In genomic region chr3:49017646-49017977, GRCh38 we compare ENCODE assay signal across 1 cellular context.
A peak's percentile ranks its signal among the peaks of the same experiment; 100 is the strongest.
TF ChIP-seq lines count a peak whose summit lies in the region.

No MANE protein-coding gene starts in this region.

TF ChIP-seq in WTC11, 78 proteins besides CTCF, POLR2A, EP300 and RAD21 (continued from another document):
- TF ChIP-seq AR (CRISPR knock-in tag; IDR thresholded peaks at IDR 0.05) = no peak
- TF ChIP-seq ZNF423 (CRISPR knock-in tag; IDR thresholded peaks at IDR 0.05) = no peak
- TF ChIP-seq ATF1 (CRISPR knock-in tag; IDR thresholded peaks at IDR 0.05) = peak; percentile 18; the same call in 1 of the 2 replicates
- TF ChIP-seq TEAD1 (CRISPR knock-in tag; IDR thresholded peaks at IDR 0.05) = 0 out of 2 replicates have a peak, but pooled peaks have one; percentile 3
- TF ChIP-seq CBFB (CRISPR knock-in tag; IDR thresholded peaks at IDR 0.05; ENCODE audit: low read depth) = no peak
- TF ChIP-seq, protein P1, sequence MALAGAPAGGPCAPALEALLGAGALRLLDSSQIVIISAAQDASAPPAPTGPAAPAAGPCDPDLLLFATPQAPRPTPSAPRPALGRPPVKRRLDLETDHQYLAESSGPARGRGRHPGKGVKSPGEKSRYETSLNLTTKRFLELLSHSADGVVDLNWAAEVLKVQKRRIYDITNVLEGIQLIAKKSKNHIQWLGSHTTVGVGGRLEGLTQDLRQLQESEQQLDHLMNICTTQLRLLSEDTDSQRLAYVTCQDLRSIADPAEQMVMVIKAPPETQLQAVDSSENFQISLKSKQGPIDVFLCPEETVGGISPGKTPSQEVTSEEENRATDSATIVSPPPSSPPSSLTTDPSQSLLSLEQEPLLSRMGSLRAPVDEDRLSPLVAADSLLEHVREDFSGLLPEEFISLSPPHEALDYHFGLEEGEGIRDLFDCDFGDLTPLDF (CRISPR knock-in tag; IDR thresholded peaks at IDR 0.05) = no peak
- TF ChIP-seq ZNF396 (CRISPR knock-in tag; IDR thresholded peaks at IDR 0.05; ENCODE audit: borderline replicate concordance) = no peak
- TF ChIP-seq SOX15 (CRISPR knock-in tag; IDR thresholded peaks at IDR 0.05) = no peak
- no peak for TF ChIP-seq HMGA2 (CRISPR knock-in tag; IDR thresholded peaks at IDR 0.05)
- TF ChIP-seq ESRRA (CRISPR knock-in tag; IDR thresholded peaks at IDR 0.05; ENCODE audit: borderline replicate concordance) = no peak
- 0 out of 2 replicates have a peak, but pooled peaks have one; percentile 36 for TF ChIP-seq ARID4B (CRISPR knock-in tag; IDR thresholded peaks at IDR 0.05; ENCODE audit: borderline replicate concordance)
- no peak for TF ChIP-seq NFE2L1 (CRISPR knock-in tag; IDR thresholded peaks at IDR 0.05)
- no peak for TF ChIP-seq HMGXB4 (CRISPR knock-in tag; IDR thresholded peaks at IDR 0.05)
- TF ChIP-seq FOXJ3 (CRISPR knock-in tag; IDR thresholded peaks at IDR 0.05; ENCODE audit: borderline replicate concordance) = no peak
- TF ChIP-seq, protein P2, sequence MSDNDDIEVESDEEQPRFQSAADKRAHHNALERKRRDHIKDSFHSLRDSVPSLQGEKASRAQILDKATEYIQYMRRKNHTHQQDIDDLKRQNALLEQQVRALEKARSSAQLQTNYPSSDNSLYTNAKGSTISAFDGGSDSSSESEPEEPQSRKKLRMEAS (CRISPR knock-in tag; IDR thresholded peaks at IDR 0.05) = no peak
- no peak for TF ChIP-seq ZNF232 (CRISPR knock-in tag; IDR thresholded peaks at IDR 0.05)
- TF ChIP-seq ZSCAN18 (CRISPR knock-in tag; IDR thresholded peaks at IDR 0.05) = no peak
- TF ChIP-seq EMX1 (CRISPR knock-in tag; IDR thresholded peaks at IDR 0.05) = no peak; the same call in 1 of the 2 replicates
- TF ChIP-seq, protein P3, sequence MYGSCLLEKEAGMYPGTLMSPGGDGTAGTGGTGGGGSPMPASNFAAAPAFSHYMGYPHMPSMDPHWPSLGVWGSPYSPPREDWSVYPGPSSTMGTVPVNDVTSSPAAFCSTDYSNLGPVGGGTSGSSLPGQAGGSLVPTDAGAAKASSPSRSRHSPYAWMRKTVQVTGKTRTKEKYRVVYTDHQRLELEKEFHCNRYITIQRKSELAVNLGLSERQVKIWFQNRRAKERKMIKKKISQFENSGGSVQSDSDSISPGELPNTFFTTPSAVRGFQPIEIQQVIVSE (CRISPR knock-in tag; IDR thresholded peaks at IDR 0.05; ENCODE audit: borderline replicate concordance) = no peak
- TF ChIP-seq NR3C1 (CRISPR knock-in tag; conservative IDR thresholded peaks at IDR 0.05; ENCODE audit: low read depth) = no peak
- TF ChIP-seq MXD4 (CRISPR knock-in tag; IDR thresholded peaks at IDR 0.05; ENCODE audit: borderline replicate concordance) = no peak
- TF ChIP-seq MYBL2 (CRISPR knock-in tag; IDR thresholded peaks at IDR 0.05) = no peak
- TF ChIP-seq NFATC4 (CRISPR knock-in tag; IDR thresholded peaks at IDR 0.05) = no peak
- no peak for TF ChIP-seq IRF2 (CRISPR knock-in tag; IDR thresholded peaks at IDR 0.05; ENCODE audit: borderline replicate concordance, low read depth)
- no peak for TF ChIP-seq NFYB (CRISPR knock-in tag; conservative IDR thresholded peaks at IDR 0.05; ENCODE audit: low read depth)
- TF ChIP-seq NR2C2 (CRISPR knock-in tag; IDR thresholded peaks at IDR 0.05) = no peak
- no peak for TF ChIP-seq ETV6 (CRISPR knock-in tag; IDR thresholded peaks at IDR 0.05)
- TF ChIP-seq NR1H2 (CRISPR knock-in tag; IDR thresholded peaks at IDR 0.05) = no peak
- no peak for TF ChIP-seq GABPB1 (CRISPR knock-in tag; IDR thresholded peaks at IDR 0.05)
- no peak for TF ChIP-seq RELA (CRISPR knock-in tag; IDR thresholded peaks at IDR 0.05; ENCODE audit: borderline replicate concordance)
- TF ChIP-seq ZNF512 (CRISPR knock-in tag; IDR thresholded peaks at IDR 0.05; ENCODE audit: borderline replicate concordance) = no peak
- 0 out of 2 replicates have a peak, but pooled peaks have one; percentile 51 for TF ChIP-seq ZNF416 (CRISPR knock-in tag; IDR thresholded peaks at IDR 0.05)
- no peak for TF ChIP-seq ZNF532 (CRISPR knock-in tag; IDR thresholded peaks at IDR 0.05; ENCODE audit: borderline replicate concordance)
- no peak for TF ChIP-seq TCF7 (CRISPR knock-in tag; IDR thresholded peaks at IDR 0.05; ENCODE audit: low read depth)
- no peak for TF ChIP-seq TEAD4 (CRISPR knock-in tag; IDR thresholded peaks at IDR 0.05)
